30 cellular contexts compared by ENCODE assay signal in genomic region chr10:67077376-67077775, GRCh38.
"Had no signal": no experiment of that assay in that cellular context is flagged by ENCODE, and none has a peak within 500 bp of the region (broad histone marks: within the 10 kb centered on the region; RNA-seq: fewer than 3 reads in every experiment).

No MANE protein-coding gene starts in this region.

- DNase-seq: activated CD4-positive, alpha-beta memory T cell treated with anti-CD3 and anti-CD28 coated beads, Interleukin-2, amount 10 ng/mL, durations not matched to agents 7 days and 5 days; activated CD4-positive, alpha-beta T cell treated with anti-CD3 and anti-CD28 coated beads for 1 hour; activated CD4-positive, alpha-beta T cell treated with anti-CD3 and anti-CD28 coated beads, Interleukin-2, amount 10 ng/mL, durations not matched to agents 7 days and 5 days; activated CD8-positive, alpha-beta memory T cell treated with anti-CD3 and anti-CD28 coated beads, Interleukin-2, amount 50 U/mL, for 48 hours; activated gamma-delta T cell; activated naive CD4-positive, alpha-beta T cell treated with anti-CD3 and anti-CD28 coated beads, Interleukin-2, amount 10 ng/mL, durations not matched to agents 7 days and 5 days; activated naive CD8-positive, alpha-beta T cell treated with anti-CD3 and anti-CD28 coated beads, Interleukin-2, amount 10 ng/mL, durations not matched to agents 7 days and 5 days; activated T-cell treated with anti-CD3 and anti-CD28 coated beads, Interleukin-2, amount 50 U/mL, for 24 hours; amygdala; colonic mucosa; dorsolateral prefrontal cortex; effector memory CD4-positive, alpha-beta T cell; erythroblast; foreskin fibroblast; heart right ventricle; kidney glomerular epithelial cell; lower lobe of right lung; mesenchymal stem cell; naive thymus-derived CD8-positive, alpha-beta T cell; nucleus accumbens; psoas muscle; stimulated activated CD4-positive, alpha-beta T cell treated with anti-CD3 and anti-CD28 coated beads, Interleukin-2, amount 100 ng/mL, for 48 hours; stimulated activated naive CD4-positive, alpha-beta T cell treated with Interleukin-2 at 50 U/mL for 16 hours; T1000 had no signal

- H3K4me3 Mint-ChIP-seq: activated CD4-positive, alpha-beta memory T cell treated with anti-CD3 and anti-CD28 coated beads, Interleukin-2, amount 10 ng/mL, durations not matched to agents 7 days and 5 days; activated CD4-positive, alpha-beta T cell treated with anti-CD3 and anti-CD28 coated beads, Interleukin-2, amount 10 ng/mL, durations not matched to agents 7 days and 5 days; activated naive CD4-positive, alpha-beta T cell treated with anti-CD3 and anti-CD28 coated beads, Interleukin-2, amount 10 ng/mL, durations not matched to agents 7 days and 5 days; activated naive CD8-positive, alpha-beta T cell treated with anti-CD3 and anti-CD28 coated beads, Interleukin-2, amount 10 ng/mL, durations not matched to agents 7 days and 5 days; activated T-cell treated with anti-CD3 and anti-CD28 coated beads, Interleukin-2, amount 50 U/mL, for 24 hours; naive thymus-derived CD8-positive, alpha-beta T cell; neural crest cell; T-helper 1 cell treated with Interleukin-12 subunit alpha and Interleukin-12 subunit beta and Interleukin-4 antibody, amounts not matched to agents 30 μg/mL and 1 μg/mL, for 36 hours; WTC11 had no signal

- H3K9me3 ChIP-seq: colonic mucosa, heart right ventricle, lower lobe of right lung, psoas muscle, right atrium auricular region, tibial nerve had no signal

- H3K36me3 ChIP-seq: colonic mucosa, heart right ventricle, lower lobe of right lung, right atrium auricular region, tibial nerve had no signal

- H3K4me3 ChIP-seq: colonic mucosa, dorsolateral prefrontal cortex, heart right ventricle, lower lobe of right lung, psoas muscle, right atrium auricular region, tibial nerve had no signal

- H3K27ac Mint-ChIP-seq: activated CD4-positive, alpha-beta memory T cell treated with anti-CD3 and anti-CD28 coated beads, Interleukin-2, amount 10 ng/mL, durations not matched to agents 7 days and 5 days; activated CD4-positive, alpha-beta T cell treated with anti-CD3 and anti-CD28 coated beads, Interleukin-2, amount 10 ng/mL, durations not matched to agents 7 days and 5 days; activated naive CD4-positive, alpha-beta T cell treated with anti-CD3 and anti-CD28 coated beads, Interleukin-2, amount 10 ng/mL, durations not matched to agents 7 days and 5 days; activated naive CD8-positive, alpha-beta T cell treated with anti-CD3 and anti-CD28 coated beads, Interleukin-2, amount 10 ng/mL, durations not matched to agents 7 days and 5 days; activated T-cell treated with anti-CD3 and anti-CD28 coated beads, Interleukin-2, amount 50 U/mL, for 24 hours; naive thymus-derived CD8-positive, alpha-beta T cell; T-helper 1 cell treated with Interleukin-12 subunit alpha and Interleukin-12 subunit beta and Interleukin-4 antibody, amounts not matched to agents 30 μg/mL and 1 μg/mL, for 36 hours; WTC11 had no signal

- H3K9me3 Mint-ChIP-seq: activated CD4-positive, alpha-beta memory T cell treated with anti-CD3 and anti-CD28 coated beads, Interleukin-2, amount 10 ng/mL, durations not matched to agents 7 days and 5 days; activated CD4-positive, alpha-beta T cell treated with anti-CD3 and anti-CD28 coated beads, Interleukin-2, amount 10 ng/mL, durations not matched to agents 7 days and 5 days; activated naive CD8-positive, alpha-beta T cell treated with anti-CD3 and anti-CD28 coated beads, Interleukin-2, amount 10 ng/mL, durations not matched to agents 7 days and 5 days; neural crest cell had no signal

- H3K27me3 ChIP-seq: colonic mucosa, dorsolateral prefrontal cortex, heart right ventricle, right atrium auricular region, tibial nerve had no signal

- H3K4me1 Mint-ChIP-seq: activated CD4-positive, alpha-beta memory T cell treated with anti-CD3 and anti-CD28 coated beads, Interleukin-2, amount 10 ng/mL, durations not matched to agents 7 days and 5 days; activated CD4-positive, alpha-beta T cell treated with anti-CD3 and anti-CD28 coated beads, Interleukin-2, amount 10 ng/mL, durations not matched to agents 7 days and 5 days; activated naive CD4-positive, alpha-beta T cell treated with anti-CD3 and anti-CD28 coated beads, Interleukin-2, amount 10 ng/mL, durations not matched to agents 7 days and 5 days; activated naive CD8-positive, alpha-beta T cell treated with anti-CD3 and anti-CD28 coated beads, Interleukin-2, amount 10 ng/mL, durations not matched to agents 7 days and 5 days; naive thymus-derived CD8-positive, alpha-beta T cell; neural crest cell; WTC11 had no signal

- H3K36me3 Mint-ChIP-seq: activated naive CD4-positive, alpha-beta T cell treated with anti-CD3 and anti-CD28 coated beads, Interleukin-2, amount 10 ng/mL, durations not matched to agents 7 days and 5 days; activated naive CD8-positive, alpha-beta T cell treated with anti-CD3 and anti-CD28 coated beads, Interleukin-2, amount 10 ng/mL, durations not matched to agents 7 days and 5 days; naive thymus-derived CD8-positive, alpha-beta T cell; WTC11 had no signal

- H2AFZ ChIP-seq: parathyroid adenoma had no signal

- H3K4me1 ChIP-seq: colonic mucosa, lower lobe of right lung, parathyroid adenoma, right atrium auricular region had no signal

- H3K27me3 Mint-ChIP-seq: activated CD4-positive, alpha-beta memory T cell treated with anti-CD3 and anti-CD28 coated beads, Interleukin-2, amount 10 ng/mL, durations not matched to agents 7 days and 5 days; activated CD4-positive, alpha-beta T cell treated with anti-CD3 and anti-CD28 coated beads, Interleukin-2, amount 10 ng/mL, durations not matched to agents 7 days and 5 days; activated naive CD4-positive, alpha-beta T cell treated with anti-CD3 and anti-CD28 coated beads, Interleukin-2, amount 10 ng/mL, durations not matched to agents 7 days and 5 days; activated T-cell treated with anti-CD3 and anti-CD28 coated beads, Interleukin-2, amount 50 U/mL, for 24 hours had no signal

- H3K9ac ChIP-seq: parathyroid adenoma had no signal

- H3K27ac ChIP-seq: colonic mucosa, lower lobe of right lung, parathyroid adenoma, psoas muscle, tibial nerve had no signal

- H3K79me2 ChIP-seq: parathyroid adenoma had no signal
